In genomic region chr7:150446288-150446938, GRCh38 we compare ENCODE assay signal across 2 cellular contexts.
TF ChIP-seq lines count a peak whose summit lies in the region.

No MANE protein-coding gene starts in this region.

TF ChIP-seq in liver, 16 proteins besides CTCF, POLR2A, EP300 and RAD21:
- TF ChIP-seq FOXA1 (IDR thresholded peaks at IDR 0.05): no peak
- peak in 1 of 2 donors; percentile 28 for TF ChIP-seq RXRA (IDR thresholded peaks at IDR 0.05)
- TF ChIP-seq YY1 (IDR thresholded peaks at IDR 0.05): peak; percentile 31
- no peak for TF ChIP-seq FOXA2 (IDR thresholded peaks at IDR 0.05)
- no peak for TF ChIP-seq ZBTB33 (IDR thresholded peaks at IDR 0.05)
- no peak for TF ChIP-seq REST (IDR thresholded peaks at IDR 0.05)
- TF ChIP-seq JUND (IDR thresholded peaks at IDR 0.05): no peak

TF ChIP-seq in HepG2, 621 proteins besides CTCF, POLR2A, EP300 and RAD21 (continued from another document):
- TF ChIP-seq GATAD2A (CRISPR knock-in tag; IDR thresholded peaks at IDR 0.05): no peak
- no peak for TF ChIP-seq MNT (IDR thresholded peaks at IDR 0.05)
- no peak for TF ChIP-seq TBL1XR1 (IDR thresholded peaks at IDR 0.05; ENCODE audit: borderline replicate concordance, low read length, partially characterized antibody)
- TF ChIP-seq ZNF775 (CRISPR knock-in tag; IDR thresholded peaks at IDR 0.05; ENCODE audit: borderline replicate concordance): no peak
- TF ChIP-seq ZNF430 (CRISPR knock-in tag; IDR thresholded peaks at IDR 0.05): no peak
- no peak for TF ChIP-seq RFX5 (IDR thresholded peaks at IDR 0.05; ENCODE audit: low read depth, low read length)
- no peak for TF ChIP-seq ZNF770 (CRISPR knock-in tag; IDR thresholded peaks at IDR 0.05)
- TF ChIP-seq WIZ (CRISPR knock-in tag; IDR thresholded peaks at IDR 0.05): no peak
- TF ChIP-seq ARNT2 (CRISPR knock-in tag; IDR thresholded peaks at IDR 0.05; ENCODE audit: low read depth): no peak
- TF ChIP-seq HOXD1 (CRISPR knock-in tag; IDR thresholded peaks at IDR 0.05): no peak
- no peak for TF ChIP-seq ZUFSP (CRISPR knock-in tag; IDR thresholded peaks at IDR 0.05; ENCODE audit: borderline replicate concordance)
- TF ChIP-seq SETDB1 (CRISPR knock-in tag; IDR thresholded peaks at IDR 0.05; ENCODE audit: borderline replicate concordance): no peak
- TF ChIP-seq CBX5 (CRISPR knock-in tag; IDR thresholded peaks at IDR 0.05; ENCODE audit: borderline replicate concordance): no peak
- no peak for TF ChIP-seq KDM5B (CRISPR knock-in tag; IDR thresholded peaks at IDR 0.05; ENCODE audit: borderline replicate concordance)
- no peak for TF ChIP-seq DBP (CRISPR knock-in tag; IDR thresholded peaks at IDR 0.05; ENCODE audit: not compliant biosample characterization)
- TF ChIP-seq KMT2A (CRISPR knock-in tag; IDR thresholded peaks at IDR 0.05): no peak
- no peak for TF ChIP-seq ZNF691 (CRISPR knock-in tag; IDR thresholded peaks at IDR 0.05; ENCODE audit: borderline replicate concordance, low read depth)
- no peak for TF ChIP-seq ZBTB4 (CRISPR knock-in tag; IDR thresholded peaks at IDR 0.05; ENCODE audit: borderline replicate concordance)
- TF ChIP-seq ZNF607 (CRISPR knock-in tag; IDR thresholded peaks at IDR 0.05; ENCODE audit: borderline replicate concordance): no peak
TF ChIP-seq in HepG2: peak in this region for 0.
